In genomic region chr5:31563216-31563615, GRCh38 we compare ENCODE assay signal across 23 cellular contexts.
"Had no signal": no experiment of that assay in that cellular context is flagged by ENCODE, and none has a peak within 500 bp of the region (broad histone marks: within the 10 kb centered on the region; RNA-seq: fewer than 3 reads in every experiment).

No MANE protein-coding gene starts in this region.

- ATAC-seq: activated CD4-positive, alpha-beta T cell treated with anti-CD3 and anti-CD28 coated beads for 36 hours; gastroesophageal sphincter; left colon; lower lobe of right lung; mucosa of descending colon had no signal

- H3K4me3 ChIP-seq: gastroesophageal sphincter, heart left ventricle, lower lobe of right lung, mucosa of descending colon, suprapubic skin, tibial nerve had no signal

- DNase-seq: activated B cell treated with CpG ODN at 0.5 μM for 24 hours; activated CD4-positive, alpha-beta T cell treated with anti-CD3 and anti-CD28 coated beads for 36 hours; activated CD4-positive, alpha-beta T cell treated with anti-CD3 and anti-CD28 coated beads, Interleukin-2, amount 50 U/mL, for 4 hours; activated CD8-positive, alpha-beta memory T cell treated with anti-CD3 and anti-CD28 coated beads for 24 hours; activated CD8-positive, alpha-beta memory T cell treated with anti-CD3 and anti-CD28 coated beads, Interleukin-2, amount 50 U/mL, for 4 hours; activated naive CD4-positive, alpha-beta T cell treated with Interleukin-2 at 50 U/mL for 16 hours; activated naive CD8-positive, alpha-beta T cell treated with anti-CD3 and anti-CD28 coated beads for 36 hours; activated T-cell treated with anti-CD3 and anti-CD28 coated beads, Interleukin-2, amount 50 U/mL, for 24 hours; cerebellar nuclear complex; effector CD8-positive, alpha-beta T cell; heart left ventricle; islet precursor cell; left colon; lower lobe of right lung; mucosa of descending colon; nephron progenitor cell; nucleus accumbens; right cardiac atrium; stimulated activated CD4-positive, alpha-beta T cell treated with anti-CD3 and anti-CD28 coated beads, Interleukin-4, amount 100 ng/mL, for 4 hours had no signal

- H3K9me3 ChIP-seq: gastroesophageal sphincter, heart left ventricle, lower lobe of right lung, suprapubic skin had no signal

- H3K27me3 ChIP-seq: gastroesophageal sphincter, heart left ventricle, suprapubic skin, tibial nerve had no signal

- H3K36me3 ChIP-seq: gastroesophageal sphincter, heart left ventricle, lower lobe of right lung, suprapubic skin had no signal

- H3K4me1 ChIP-seq: lower lobe of right lung, parathyroid adenoma, suprapubic skin, tibial nerve had no signal

- H3K27ac ChIP-seq: gastroesophageal sphincter, heart left ventricle, lower lobe of right lung, parathyroid adenoma, suprapubic skin, tibial nerve had no signal
